ENCODE assay signal across 1 cellular context in the genomic region with DNA sequence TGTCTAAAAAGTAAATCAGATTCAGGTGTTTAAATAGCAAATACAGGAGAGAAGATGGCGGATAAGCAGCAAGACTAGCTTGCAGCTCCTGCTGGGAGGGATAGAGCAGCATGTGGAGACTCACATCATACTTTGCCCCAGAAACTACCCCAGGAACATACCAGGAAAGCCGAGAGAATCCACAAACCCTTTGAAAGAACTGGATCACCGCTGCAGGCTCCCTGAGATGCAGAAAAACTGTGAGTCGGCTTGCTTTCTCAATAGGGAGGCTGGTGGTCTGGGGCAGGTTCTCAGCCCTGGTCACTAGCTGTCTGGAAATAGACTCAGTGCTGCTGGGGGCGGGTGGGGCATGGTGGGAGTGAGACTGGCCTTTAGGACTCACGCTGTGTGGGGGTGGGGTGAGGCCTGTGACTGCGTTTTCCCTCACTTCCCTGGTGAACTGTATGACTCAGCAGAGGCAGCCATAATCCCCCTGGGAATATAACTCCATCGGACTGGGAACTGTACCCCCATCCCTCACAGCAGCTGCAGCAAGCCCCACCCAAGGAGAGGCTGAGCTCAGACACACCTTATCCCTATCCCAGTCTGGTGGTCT.
TF ChIP-seq lines count a peak whose summit lies in the region.

No MANE protein-coding gene starts in this region.

TF ChIP-seq in H1, 55 proteins besides CTCF, POLR2A, EP300 and RAD21:
- no peak for TF ChIP-seq EGR1 (IDR thresholded peaks at IDR 0.05; ENCODE audit: borderline replicate concordance, low read depth, low read length)
- no peak for TF ChIP-seq MAFK (IDR thresholded peaks at IDR 0.05; ENCODE audit: low read depth, low read length)
- no peak for TF ChIP-seq CBX8 (IDR thresholded peaks at IDR 0.05; ENCODE audit: borderline replicate concordance, low read depth, low read length)
- no peak for TF ChIP-seq HDAC2 (IDR thresholded peaks at IDR 0.05; ENCODE audit: borderline replicate concordance in 1 of 2, low read depth in 2 of 2, low read length in 2 of 2)
- TF ChIP-seq KDM5A (IDR thresholded peaks at IDR 0.05; ENCODE audit: low read length): no peak
- TF ChIP-seq SAP30 (IDR thresholded peaks at IDR 0.05; ENCODE audit: insufficient read depth, insufficient replicate concordance, low read length): no peak
- no peak for TF ChIP-seq RNF2 (IDR thresholded peaks at IDR 0.05; ENCODE audit: borderline replicate concordance, low read depth, low read length, missing control alignments, poor library complexity, severe bottlenecking)
- TF ChIP-seq KDM4A (IDR thresholded peaks at IDR 0.05; ENCODE audit: low read depth, low read length, severe bottlenecking): no peak
- TF ChIP-seq RXRA (IDR thresholded peaks at IDR 0.05; ENCODE audit: insufficient read depth, low read depth, low read length): no peak
- no peak for TF ChIP-seq SUZ12 (IDR thresholded peaks at IDR 0.05; ENCODE audit: low read length)
- TF ChIP-seq FOSL1 (IDR thresholded peaks at IDR 0.05; ENCODE audit: insufficient read depth, low read depth, low read length): no peak
- TF ChIP-seq PHF8 (conservative IDR thresholded peaks at IDR 0.05; ENCODE audit: low read depth, low read length): no peak
- no peak for TF ChIP-seq RBBP5 (IDR thresholded peaks at IDR 0.05; ENCODE audit: borderline replicate concordance, low read depth, low read length)
